In genomic region chr6:82247634-82248232, GRCh38 we compare ENCODE assay signal across 8 cellular contexts. TPM values are rescaled to one million over a fixed set of nuclear protein-coding genes. Genes with fewer than 3 reads are reported as not detected.
DNase-seq lines count a peak whose midpoint lies in the region; ATAC-seq, FAIRE-seq and TF ChIP-seq lines count a peak whose summit lies in the region.

Gene IBTK (minus strand): TSS chr6:82247744. CDS start chr6:82240486, 7,258 bp downstream.

- peak within 1 kb of the TSS; percentile 87 for H3K4me3 Mint-ChIP-seq in dendritic cell treated with granulocyte-macrophage colony-stimulating factor and Interleukin-4, amounts not matched to agents 40 ng/mL and 50 ng/mL, for 4 days

- H3K27ac Mint-ChIP-seq in dendritic cell treated with granulocyte-macrophage colony-stimulating factor and Interleukin-4, amounts not matched to agents 40 ng/mL and 50 ng/mL, for 4 days, result peak within 1 kb of the TSS; percentile 96

- peak; percentile 92 for DNase-seq in NCI-H748 (lab: John Stamatoyannopoulos, UW; ENCODE audit: unreplicated experiment)
- peak; percentile 90 for DNase-seq in activated CD4-positive, alpha-beta T cell treated with anti-CD3 and anti-CD28 coated beads, Interleukin-2, amount 50 U/mL, for 1 hour
- DNase-seq in HepG2 (ENCODE audit: low spot score), result peak; percentile 94
- DNase-seq in stimulated activated CD4-positive, alpha-beta T cell treated with anti-CD3 and anti-CD28 coated beads, Interleukin-4, amount 100 ng/mL, for 24 hours, result peak; percentile 92

- POLR2A ChIA-PET in HepG2 (lab: Yijun Ruan, JAX), result interaction anchor here (0.9 to 3.9 kb wide), 13 partner anchors 11 to 945 kb away, joined by 3 to 43 read pairs (median 4); partner anchors contain the start of genes DOP1A, PGM3, RWDD2A and TENT5A

- peak; percentile 7; the same call in 1 of the 2 replicates for TF ChIP-seq RAD21 in HepG2 (CRISPR knock-in tag; IDR thresholded peaks at IDR 0.05)

- H3K9ac ChIP-seq in BLaER1 treated with 17β-estradiol and CSF1 and Interleukin-3, amounts not matched to agents 10 nM and 100 nM, result peak within 1 kb of the TSS; percentile 86 to 94 (median 89)
- peak within 1 kb of the TSS; percentile 98 for H3K9ac ChIP-seq in HepG2 (ENCODE audit: insufficient read depth, low read depth, low read length)

- no peaks in the 10 kb centered on the region for H3K27me3 ChIP-seq in BLaER1 treated with 17β-estradiol and CSF1 and Interleukin-3, amounts not matched to agents 10 nM and 100 nM
- H3K27me3 ChIP-seq in HepG2 (ENCODE audit: control insufficient read depth in 1 of 2, insufficient read depth in 2 of 2, low read length in 2 of 2), result no peaks in the 10 kb centered on the region; a peak in 1 of 5 replicates

- FAIRE-seq in HepG2 (lab: Jason Lieb, UNC), result peak; percentile 60

- peaks cover 0 to 10% (median 0%) of the 10 kb centered on the region in 11 experiments; a peak in 4 of 22 replicates for H3K36me3 ChIP-seq in BLaER1 treated with 17β-estradiol and CSF1 and Interleukin-3, amounts not matched to agents 10 nM and 100 nM
- H3K36me3 ChIP-seq in HepG2 (replicated peaks in 1 of 2; ENCODE audit: control insufficient read depth in 1 of 2, insufficient read depth in 2 of 2, low read length in 2 of 2), result peaks cover 0 to 10% of the 10 kb centered on the region in 2 experiments; a peak in 2 of 5 replicates

- H4K20me1 ChIP-seq in BLaER1 treated with 17β-estradiol and CSF1 and Interleukin-3, amounts not matched to agents 10 nM and 100 nM, result peaks cover 0 to 8% (median 0%) of the 10 kb centered on the region in 11 experiments; a peak in 3 of 22 replicates
- H4K20me1 ChIP-seq in HepG2 (ENCODE audit: insufficient read depth, low read length), result peaks cover 26% of the 10 kb centered on the region

- H3K9me3 ChIP-seq in BLaER1 treated with 17β-estradiol and CSF1 and Interleukin-3, amounts not matched to agents 10 nM and 100 nM (replicated peaks in 1 of 11), result peaks cover 0 to under 1% (median 0%) of the 10 kb centered on the region in 11 experiments; a peak in 1 of 22 replicates
- H3K9me3 ChIP-seq in HepG2 (ENCODE audit: low read length), result no peaks in the 10 kb centered on the region

- no peak for TF ChIP-seq CTCF in HepG2 (CRISPR knock-in tag; IDR thresholded peaks at IDR 0.05)

- 3% methylated on average over 12 of the region's 34 CpGs for WGBS in HepG2 (ENCODE audit: low lambda C conversion rate)

- ATAC-seq in GM19351 (IDR thresholded peaks at IDR 0.05; ENCODE audit: unreplicated experiment) (peak; percentile 81), HG03521 (IDR thresholded peaks at IDR 0.05; ENCODE audit: unreplicated experiment) (peak; percentile 85), HepG2 (peak; percentile 88)

- intact Hi-C loops in dendritic cell treated with granulocyte-macrophage colony-stimulating factor and Interleukin-4, amounts not matched to agents 40 ng/mL and 50 ng/mL, for 4 days (cut with micrococcal nuclease), result loop anchor here (2.0 to 10.0 kb wide), 4 partner anchors 819 to 1617 kb away; partner anchors contain the start of genes DOP1A, ME1, PGM3 and RWDD2A
- intact Hi-C loops in HepG2 (cut with micrococcal nuclease; ENCODE audit: unreplicated experiment), result loop anchor here (1.0 to 10.0 kb wide), 7 partner anchors 163 to 945 kb away; partner anchors contain the start of genes DOP1A, PGM3, RWDD2A and TENT5A

- in situ Hi-C loops in HepG2 (cut with HindIII; ENCODE audit: extremely low pct_ligation_motif_present, low pct_unique_long_range_greater_than_20kb), result loop anchor here (5.0 to 25.0 kb wide), 2 partner anchors 820 to 940 kb away; partner anchors contain the start of genes DOP1A, PGM3, RWDD2A and UBE3D

- H3K27me3 Mint-ChIP-seq in dendritic cell treated with granulocyte-macrophage colony-stimulating factor and Interleukin-4, amounts not matched to agents 40 ng/mL and 50 ng/mL, for 4 days, result no peaks in the 10 kb centered on the region

- peaks cover 24% of the 10 kb centered on the region for H3K36me3 Mint-ChIP-seq in dendritic cell treated with granulocyte-macrophage colony-stimulating factor and Interleukin-4, amounts not matched to agents 40 ng/mL and 50 ng/mL, for 4 days (ENCODE audit: low read depth)

- H3K4me1 ChIP-seq in BLaER1 treated with 17β-estradiol and CSF1 and Interleukin-3, amounts not matched to agents 10 nM and 100 nM, result peaks cover 0 to 35% (median 15%) of the 10 kb centered on the region in 10 experiments; a peak in 13 of 20 replicates
- peaks cover 45% of the 10 kb centered on the region for H3K4me1 ChIP-seq in HepG2 (ENCODE audit: insufficient read depth, low read length)

- CTCF ChIA-PET in HepG2 (lab: Yijun Ruan, JAX; ENCODE audit: low intra/inter-chr PET ratio, low total read pairs), result no interaction called here

- peak; percentile 27 to 71; a peak in 3 of 4 replicates for TF ChIP-seq POLR2A in HepG2 (IDR thresholded peaks at IDR 0.05; ENCODE audit: insufficient read depth in 1 of 2, low read depth in 2 of 2, low read length in 2 of 2)

- TF ChIP-seq EP300 in HepG2 (IDR thresholded peaks at IDR 0.05; ENCODE audit: low read depth in 2 of 2, low read length in 2 of 2) (peak in 1 of 2 experiments; percentile 39; a peak in 1 of 4 replicates), HepG2 (CRISPR knock-in tag; IDR thresholded peaks at IDR 0.05; ENCODE audit: borderline replicate concordance) (no peak)

- peak within 1 kb of the TSS; percentile 81 to 93 (median 88) for H3K27ac ChIP-seq in BLaER1 treated with 17β-estradiol and CSF1 and Interleukin-3, amounts not matched to agents 10 nM and 100 nM
- H3K27ac ChIP-seq in HepG2 (ENCODE audit: extremely low read length, insufficient read depth, low read length), result peak within 1 kb of the TSS; percentile 100

- H3K4me3 ChIP-seq in BLaER1 treated with 17β-estradiol and CSF1 and Interleukin-3, amounts not matched to agents 10 nM and 100 nM, result peak within 1 kb of the TSS; percentile 71 to 79 (median 74)
- peak within 1 kb of the TSS; percentile 73 to 87 (median 83) for H3K4me3 ChIP-seq in HepG2 (replicated peaks in 1 of 3; ENCODE audit: insufficient read depth in 1 of 3, low read depth in 2 of 3, low read length in 3 of 3)

- H3K4me1 Mint-ChIP-seq in dendritic cell treated with granulocyte-macrophage colony-stimulating factor and Interleukin-4, amounts not matched to agents 40 ng/mL and 50 ng/mL, for 4 days (ENCODE audit: low read depth), result peaks cover 38% of the 10 kb centered on the region

- H2AFZ ChIP-seq in HepG2 (ENCODE audit: low read length), result peak within 1 kb of the TSS; percentile 45

- peak within 1 kb of the TSS; percentile 70 to 87 (median 75) for H3K4me2 ChIP-seq in BLaER1 treated with 17β-estradiol and CSF1 and Interleukin-3, amounts not matched to agents 10 nM and 100 nM
- H3K4me2 ChIP-seq in HepG2 (ENCODE audit: low read depth, low read length), result peak within 1 kb of the TSS; percentile 99

- H3K9me3 Mint-ChIP-seq in dendritic cell treated with granulocyte-macrophage colony-stimulating factor and Interleukin-4, amounts not matched to agents 40 ng/mL and 50 ng/mL, for 4 days, result no peaks in the 10 kb centered on the region

- H3K79me2 ChIP-seq in HepG2 (ENCODE audit: insufficient read depth, low read length), result peaks cover 42% of the 10 kb centered on the region

- BruUV-seq in HepG2 (replicated peaks; lab: Mats Ljungman, UMichigan), result no TSS peak

TF ChIP-seq in HepG2, 621 proteins besides CTCF, POLR2A, EP300 and RAD21 (continues in another document):
- TF ChIP-seq ZNF549 (CRISPR knock-in tag; IDR thresholded peaks at IDR 0.05), result no peak
- no peak for TF ChIP-seq NR0B2 (CRISPR knock-in tag; IDR thresholded peaks at IDR 0.05)
- TF ChIP-seq ZNF597 (CRISPR knock-in tag; IDR thresholded peaks at IDR 0.05), result no peak
- peak; percentile 6; the same call in 1 of the 2 replicates for TF ChIP-seq RFXAP (CRISPR knock-in tag; IDR thresholded peaks at IDR 0.05; ENCODE audit: borderline replicate concordance)

RNA-seq across cellular contexts. Expression of gene IBTK, which starts in this region (rescaled TPM):
- 60.0 and 94.7 TPM in 2 replicates for total RNA-seq in HepG2 (2016; rRNA removed; fragmentation: Illumina TruSeq; extraction: Trizol)
- total RNA-seq in HepG2 (2016; cell fraction: cytosol; rRNA removed; fragmentation: Illumina TruSeq; extraction: Trizol; ENCODE audit: low read depth), result 24.2 and 28.4 TPM in 2 replicates
- 58.7 and 90.4 TPM in 2 replicates for total RNA-seq in HepG2 (2016; cell fraction: insoluble cytoplasmic fraction; rRNA removed; fragmentation: Illumina TruSeq; extraction: Trizol)
- 24.1 and 28.8 TPM in 2 replicates for total RNA-seq in HepG2 (2016; cell fraction: membrane; rRNA removed; fragmentation: Illumina TruSeq; extraction: Trizol)
- 62.4 and 63.5 TPM in 2 replicates for total RNA-seq in HepG2 (2016; cell fraction: nucleus; rRNA removed; fragmentation: Illumina TruSeq; extraction: Trizol)
- polyA plus RNA-seq in HepG2 (2011; rRNA removed), result 17.8 and 23.8 TPM in 2 replicates
- 8.1 and 13.4 TPM in 2 replicates for polyA plus RNA-seq in HepG2 (2011; cell fraction: cytosol; rRNA removed)
- 10.4 and 13.5 TPM in 2 replicates for polyA plus RNA-seq in HepG2 (2011; cell fraction: nucleus; rRNA removed)
- 22.7 and 25.3 TPM in 2 replicates for polyA plus RNA-seq in HepG2 (2012)
- polyA plus RNA-seq in HepG2 (2016; cell fraction: cytosol; fragmentation: Illumina TruSeq; extraction: Trizol; ENCODE audit: low read depth), result 2.3 and 2.6 TPM in 2 replicates
- 46.7 and 54.0 TPM in 2 replicates for polyA plus RNA-seq in HepG2 (2016; cell fraction: insoluble cytoplasmic fraction; fragmentation: Illumina TruSeq; extraction: Trizol; ENCODE audit: low read depth)
- polyA plus RNA-seq in HepG2 (2016; cell fraction: membrane; fragmentation: Illumina TruSeq; extraction: Trizol; ENCODE audit: low read depth), result 7.3 and 8.6 TPM in 2 replicates
- polyA plus RNA-seq in HepG2 (2016; cell fraction: nucleus; fragmentation: Illumina TruSeq; extraction: Trizol; ENCODE audit: insufficient read depth, low read depth), result 45.7 and 47.5 TPM in 2 replicates
- polyA minus RNA-seq in HepG2 (2011; rRNA and poly(A)+ RNA removed; ENCODE audit: low replicate concordance), result 35.3 and 36.2 TPM in 2 replicates
- polyA minus RNA-seq in HepG2 (2011; cell fraction: cytosol; rRNA and poly(A)+ RNA removed), result 36.4 and 42.9 TPM in 2 replicates
- polyA minus RNA-seq in HepG2 (2011; cell fraction: nucleus; rRNA and poly(A)+ RNA removed), result 123 TPM in 2 replicates

Comparison
In these comparisons a context has a peak if more than half of its experiments do, and no peak if none do; other contexts are left out.
1. Peak in every context shown above with its lines: DNase-seq, ATAC-seq, H3K4me3 ChIP-seq and H3K27ac ChIP-seq.